Comparison of ENCODE assay signal across 1 cellular context in the genomic region with DNA sequence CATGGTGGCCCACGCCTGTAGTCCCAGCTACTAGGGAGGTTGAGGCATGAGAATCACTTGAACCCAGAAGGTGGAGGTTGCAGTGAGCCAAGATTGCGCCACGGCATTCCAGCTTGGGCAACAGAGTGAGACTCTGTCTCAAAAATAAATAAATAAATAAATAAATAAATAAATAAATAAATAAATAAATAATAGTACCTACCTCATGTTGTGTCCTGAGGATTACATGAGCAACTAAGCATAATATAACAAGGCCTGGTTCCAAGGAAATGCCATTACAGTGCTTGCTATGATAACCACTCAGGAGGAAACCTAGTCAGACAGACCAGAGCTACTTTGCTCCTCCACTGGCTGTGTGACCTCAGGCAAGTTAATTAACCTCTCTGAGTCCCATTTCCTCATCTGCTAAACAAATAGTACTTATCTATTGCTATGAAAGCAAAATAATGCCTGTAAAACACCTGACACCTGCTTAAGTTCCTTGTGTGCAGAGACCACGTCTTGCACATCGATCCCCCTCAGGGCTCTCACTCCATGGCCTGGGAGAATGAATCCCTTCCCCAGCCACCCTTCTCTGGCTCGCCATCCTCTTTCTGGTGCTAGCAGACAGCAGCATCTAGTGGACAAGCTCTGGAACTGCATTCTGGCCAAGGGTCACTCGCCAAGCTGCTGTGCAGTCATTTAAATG.
TF ChIP-seq lines count a peak whose summit lies in the region.

No MANE protein-coding gene starts in this region.

TF ChIP-seq in GM23338, 12 proteins besides CTCF, POLR2A, EP300 and RAD21 (continued from another document):
- TF ChIP-seq JUNB (IDR thresholded peaks at IDR 0.05; ENCODE audit: unreplicated experiment) (no peak), ZNF114 (CRISPR knock-in tag; IDR thresholded peaks at IDR 0.05) (no peak), CREB1 (CRISPR knock-in tag; IDR thresholded peaks at IDR 0.05; ENCODE audit: low read depth) (no peak), EZH2phosphoT487 (IDR thresholded peaks at IDR 0.05; ENCODE audit: unreplicated experiment) (no peak), EZH2 (IDR thresholded peaks at IDR 0.05; ENCODE audit: low read depth, unreplicated experiment) (no peak)
- TF ChIP-seq, protein P1, sequence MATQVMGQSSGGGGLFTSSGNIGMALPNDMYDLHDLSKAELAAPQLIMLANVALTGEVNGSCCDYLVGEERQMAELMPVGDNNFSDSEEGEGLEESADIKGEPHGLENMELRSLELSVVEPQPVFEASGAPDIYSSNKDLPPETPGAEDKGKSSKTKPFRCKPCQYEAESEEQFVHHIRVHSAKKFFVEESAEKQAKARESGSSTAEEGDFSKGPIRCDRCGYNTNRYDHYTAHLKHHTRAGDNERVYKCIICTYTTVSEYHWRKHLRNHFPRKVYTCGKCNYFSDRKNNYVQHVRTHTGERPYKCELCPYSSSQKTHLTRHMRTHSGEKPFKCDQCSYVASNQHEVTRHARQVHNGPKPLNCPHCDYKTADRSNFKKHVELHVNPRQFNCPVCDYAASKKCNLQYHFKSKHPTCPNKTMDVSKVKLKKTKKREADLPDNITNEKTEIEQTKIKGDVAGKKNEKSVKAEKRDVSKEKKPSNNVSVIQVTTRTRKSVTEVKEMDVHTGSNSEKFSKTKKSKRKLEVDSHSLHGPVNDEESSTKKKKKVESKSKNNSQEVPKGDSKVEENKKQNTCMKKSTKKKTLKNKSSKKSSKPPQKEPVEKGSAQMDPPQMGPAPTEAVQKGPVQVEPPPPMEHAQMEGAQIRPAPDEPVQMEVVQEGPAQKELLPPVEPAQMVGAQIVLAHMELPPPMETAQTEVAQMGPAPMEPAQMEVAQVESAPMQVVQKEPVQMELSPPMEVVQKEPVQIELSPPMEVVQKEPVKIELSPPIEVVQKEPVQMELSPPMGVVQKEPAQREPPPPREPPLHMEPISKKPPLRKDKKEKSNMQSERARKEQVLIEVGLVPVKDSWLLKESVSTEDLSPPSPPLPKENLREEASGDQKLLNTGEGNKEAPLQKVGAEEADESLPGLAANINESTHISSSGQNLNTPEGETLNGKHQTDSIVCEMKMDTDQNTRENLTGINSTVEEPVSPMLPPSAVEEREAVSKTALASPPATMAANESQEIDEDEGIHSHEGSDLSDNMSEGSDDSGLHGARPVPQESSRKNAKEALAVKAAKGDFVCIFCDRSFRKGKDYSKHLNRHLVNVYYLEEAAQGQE (IDR thresholded peaks at IDR 0.05; ENCODE audit: unreplicated experiment): no peak
